In genomic region chr2:162677476-162677875, GRCh38 we compare ENCODE assay signal across 27 cellular contexts.
DNase-seq lines count a peak whose midpoint lies in the region; ATAC-seq, FAIRE-seq and TF ChIP-seq lines count a peak whose summit lies in the region.
"Had no signal": no experiment of that assay in that cellular context is flagged by ENCODE, and none has a peak within 500 bp of the region (broad histone marks: within the 10 kb centered on the region; RNA-seq: fewer than 3 reads in every experiment).

No MANE protein-coding gene starts in this region.

- H3K27ac ChIP-seq in mesenchymal stem cell (ENCODE audit: low read length, poor library complexity, severe bottlenecking) = no peak overlapping the region
- H3K27ac ChIP-seq: dorsolateral prefrontal cortex, neutrophil, SK-N-MC, spleen, thoracic aorta, VCaP had no signal

- H3K4me1 ChIP-seq in mesenchymal stem cell (ENCODE audit: control insufficient read depth, insufficient read depth, low read depth, low read length) = no peaks in the 10 kb centered on the region
- H3K4me1 ChIP-seq: spleen had no signal

- no peak overlapping the region for H3K4ac ChIP-seq in mesenchymal stem cell (ENCODE audit: low read depth in 1 of 2, low read length in 2 of 2)

- H3K23ac ChIP-seq in mesenchymal stem cell (ENCODE audit: low read length in 2 of 2) = no peak overlapping the region

- no CpG with 5 or more reads among the region's 2 CpGs for WGBS in mesenchymal stem cell

- FAIRE-seq in bronchial epithelial cell (lab: Jason Lieb, UNC) = no peak
- FAIRE-seq: GM12878 had no signal

- no peak overlapping the region for H2BK12ac ChIP-seq in mesenchymal stem cell (ENCODE audit: low read length in 2 of 2)

- ATAC-seq in HG03025 (IDR thresholded peaks at IDR 0.05; ENCODE audit: low FRiP score, unreplicated experiment) = no peak
- ATAC-seq: activated naive CD8-positive, alpha-beta T cell treated with anti-CD3 and anti-CD28 coated beads, Interleukin-2, amount 50 U/mL, for 24 hours; GM12878 had no signal

- no peaks in the 10 kb centered on the region for H3K36me3 ChIP-seq in bronchial epithelial cell (ENCODE audit: control insufficient read depth, insufficient read depth, low read length)
- no peaks in the 10 kb centered on the region for H3K36me3 ChIP-seq in mesenchymal stem cell (ENCODE audit: control insufficient read depth in 1 of 2, insufficient read depth in 2 of 2, low read depth in 1 of 2, low read length in 2 of 2)
- H3K36me3 ChIP-seq: MG63, neutrophil, spleen, thoracic aorta had no signal

- no TSS peak for BruUV-seq in Calu3 (replicated peaks; lab: Mats Ljungman, UMichigan)

- H3K9me3 ChIP-seq in mesenchymal stem cell (ENCODE audit: control insufficient read depth, low read length) = no peaks in the 10 kb centered on the region
- H3K9me3 ChIP-seq: MG63, neutrophil, spleen, thoracic aorta had no signal

- H3K27me3 Mint-ChIP-seq in Calu3 (ENCODE audit: unreplicated experiment) = no peaks in the 10 kb centered on the region
- H3K27me3 Mint-ChIP-seq: activated naive CD8-positive, alpha-beta T cell treated with anti-CD3 and anti-CD28 coated beads, Interleukin-2, amount 50 U/mL, for 24 hours; CD4-positive, CD25-positive, alpha-beta regulatory T cell had no signal

- H2AK5ac ChIP-seq in mesenchymal stem cell (ENCODE audit: low read length, severe bottlenecking) = no peak overlapping the region

- H3K27ac Mint-ChIP-seq in Calu3 (ENCODE audit: unreplicated experiment) = no peak overlapping the region
- H3K27ac Mint-ChIP-seq: activated naive CD8-positive, alpha-beta T cell treated with anti-CD3 and anti-CD28 coated beads, Interleukin-2, amount 50 U/mL, for 24 hours; CD4-positive, CD25-positive, alpha-beta regulatory T cell had no signal

- H2BK5ac ChIP-seq in mesenchymal stem cell (ENCODE audit: low read depth, low read length, poor library complexity, severe bottlenecking) = no peak overlapping the region

- no peaks in the 10 kb centered on the region for H3K9me3 Mint-ChIP-seq in Calu3 (ENCODE audit: low read depth, unreplicated experiment)

- no peaks in the 10 kb centered on the region for H3K27me3 ChIP-seq in bronchial epithelial cell (ENCODE audit: control insufficient read depth, insufficient read depth, low read length)
- H3K27me3 ChIP-seq in mesenchymal stem cell (ENCODE audit: control insufficient read depth in 1 of 2, insufficient read depth in 1 of 2, low read length in 2 of 2) = no peaks in the 10 kb centered on the region
- H3K27me3 ChIP-seq: dorsolateral prefrontal cortex, neutrophil, spleen had no signal

- no peak overlapping the region for H3K4me2 ChIP-seq in mesenchymal stem cell (ENCODE audit: low read length, poor library complexity, severe bottlenecking)

- peak; percentile 36 for DNase-seq in EL
- DNase-seq in NCI-H446 treated with DMSO at 0.1 percent for 48 hours (lab: John Stamatoyannopoulos, UW) = peak; percentile 22
- peak; percentile 89 for DNase-seq in bronchial epithelial cell (ENCODE audit: low read depth)
- DNase-seq in mesenchymal stem cell = peak; percentile 58
- DNase-seq in activated T-cell treated with anti-CD3 and anti-CD28 coated beads, Interleukin-2, amount 50 U/mL, for 1 hour = no peak
- DNase-seq in Calu3 = no peak
- no peak for DNase-seq in DMS 273 treated with DMSO at 0.1 percent for 48 hours (lab: John Stamatoyannopoulos, UW)
- DNase-seq: activated CD4-positive, alpha-beta T cell treated with anti-CD3 and anti-CD28 coated beads, Interleukin-2, amount 50 U/mL, for 4 hours; activated effector memory CD4-positive, alpha-beta T cell treated with anti-CD3 and anti-CD28 coated beads, Interleukin-2, amount 50 U/mL, for 16 hours; activated naive CD8-positive, alpha-beta T cell treated with anti-CD3 and anti-CD28 coated beads, Interleukin-2, amount 50 U/mL, for 24 hours; CD4-positive, CD25-positive, alpha-beta regulatory T cell; central memory CD4-positive, alpha-beta T cell; dorsolateral prefrontal cortex; IMR-90; kidney; MG63; NCI-H1417 treated with DMSO at 0.1 percent for 48 hours; NCI-H526; spleen; stimulated activated CD4-positive, alpha-beta T cell treated with anti-CD3 and anti-CD28 coated beads, Interleukin-4, amount 100 ng/mL, for 1 hour; stimulated activated naive CD4-positive, alpha-beta T cell had no signal

- H3K4me3 Mint-ChIP-seq in Calu3 (ENCODE audit: low read depth, unreplicated experiment) = no peak overlapping the region
- H3K4me3 Mint-ChIP-seq: activated naive CD8-positive, alpha-beta T cell treated with anti-CD3 and anti-CD28 coated beads, Interleukin-2, amount 50 U/mL, for 24 hours; CD4-positive, CD25-positive, alpha-beta regulatory T cell had no signal

- CTCF ChIA-PET in Calu3 (lab: Charles Lee) = no interaction called here

- no peak for TF ChIP-seq CTCF in bronchial epithelial cell (IDR thresholded peaks at IDR 0.05; ENCODE audit: insufficient read depth, low read length, severe bottlenecking)
- TF ChIP-seq CTCF in Calu3 (IDR thresholded peaks at IDR 0.05; ENCODE audit: unreplicated experiment) = no peak

- no peak overlapping the region for H4K91ac ChIP-seq in mesenchymal stem cell (ENCODE audit: low read length)

- H2BK15ac ChIP-seq in mesenchymal stem cell (ENCODE audit: low read depth, poor library complexity, severe bottlenecking) = no peak overlapping the region

- no peak overlapping the region for H3K18ac ChIP-seq in mesenchymal stem cell (ENCODE audit: low read depth in 1 of 2, low read length in 2 of 2)

- H3K9ac ChIP-seq in mesenchymal stem cell (ENCODE audit: low read length) = no peak overlapping the region

- H3K36me3 Mint-ChIP-seq in Calu3 (ENCODE audit: insufficient read depth, unreplicated experiment) = no peaks in the 10 kb centered on the region
- H3K36me3 Mint-ChIP-seq: CD4-positive, CD25-positive, alpha-beta regulatory T cell had no signal

- no peaks in the 10 kb centered on the region for H3K79me1 ChIP-seq in mesenchymal stem cell (replicated peaks; ENCODE audit: low read length, poor library complexity, severe bottlenecking)

- H2BK120ac ChIP-seq in mesenchymal stem cell (ENCODE audit: low read depth, low read length) = no peak overlapping the region

- no peaks in the 10 kb centered on the region for H3K4me1 Mint-ChIP-seq in Calu3 (ENCODE audit: low read depth, unreplicated experiment)
- H3K4me1 Mint-ChIP-seq: activated naive CD8-positive, alpha-beta T cell treated with anti-CD3 and anti-CD28 coated beads, Interleukin-2, amount 50 U/mL, for 24 hours; CD4-positive, CD25-positive, alpha-beta regulatory T cell had no signal

- no peak overlapping the region for H2AFZ ChIP-seq in mesenchymal stem cell (ENCODE audit: low read depth, low read length)

- H3K14ac ChIP-seq in mesenchymal stem cell (ENCODE audit: low read length in 2 of 2) = no peak overlapping the region

- no peak overlapping the region for H3K4me3 ChIP-seq in bronchial epithelial cell (ENCODE audit: low read depth, low read length)
- no peak overlapping the region for H3K4me3 ChIP-seq in mesenchymal stem cell (ENCODE audit: insufficient read depth in 1 of 2, low read depth in 1 of 2, low read length in 2 of 2)
- H3K4me3 ChIP-seq: dorsolateral prefrontal cortex, GM12878, MG63, SK-N-MC, spleen, thoracic aorta had no signal

- intact Hi-C loops in Calu3 (cut with micrococcal nuclease; ENCODE audit: unreplicated experiment) = no loop called here

- H4K8ac ChIP-seq in mesenchymal stem cell (ENCODE audit: low read length) = no peak overlapping the region

Comparison
In these comparisons a context has a peak if more than half of its experiments do, and no peak if none do; other contexts are left out.
1. DNase-seq: peak in EL (single experiment), NCI-H446 treated with DMSO at 0.1 percent for 48 hours (single experiment), bronchial epithelial cell (single experiment) and mesenchymal stem cell (single experiment); none in activated T-cell treated with anti-CD3 and anti-CD28 coated beads, Interleukin-2, amount 50 U/mL, for 1 hour (single experiment), Calu3 (single experiment) and DMS 273 treated with DMSO at 0.1 percent for 48 hours (single experiment).